9 cellular contexts compared by ENCODE assay signal in the genomic region with DNA sequence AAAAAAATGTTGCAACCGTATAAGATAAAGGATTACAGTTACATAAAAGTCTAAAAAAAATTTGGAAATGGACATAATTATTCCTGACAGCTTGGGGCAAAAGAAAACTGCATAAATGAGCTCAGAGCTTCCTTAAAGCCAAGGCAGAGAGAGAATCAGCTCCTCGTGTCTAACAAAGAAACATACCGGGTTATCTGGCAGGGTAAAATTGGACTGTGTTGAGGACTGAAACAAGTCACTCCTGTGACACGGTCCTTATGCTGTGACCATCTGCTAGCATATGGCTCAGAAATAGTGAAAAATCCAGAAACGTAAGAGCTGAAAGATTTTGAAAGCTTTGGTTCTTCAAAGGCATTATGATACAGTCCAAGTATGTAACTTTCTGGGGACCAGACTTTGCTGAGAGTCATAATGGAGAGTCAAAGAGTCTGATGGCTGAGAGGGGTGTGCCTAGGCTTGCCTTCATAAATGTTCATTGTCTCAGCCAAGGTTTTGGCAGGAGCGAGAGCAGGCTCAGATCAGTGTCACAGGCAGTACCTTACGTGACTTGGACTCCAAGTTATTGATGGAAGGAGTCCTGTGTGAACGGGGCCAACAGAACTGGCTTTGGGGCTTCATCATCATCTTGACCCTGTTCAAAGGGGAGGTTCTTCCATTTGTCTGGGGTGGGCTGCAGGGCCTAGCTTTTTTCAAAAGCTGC. TPM values are rescaled to one million over a fixed set of nuclear protein-coding genes. Genes with fewer than 3 reads are reported as not detected.
A peak's percentile ranks its signal among the peaks of the same experiment; 100 is the strongest.
DNase-seq lines count a peak whose midpoint lies in the region; ATAC-seq and TF ChIP-seq lines count a peak whose summit lies in the region.
"Had no signal": no experiment of that assay in that cellular context is flagged by ENCODE, and none has a peak within 500 bp of the region (broad histone marks: within the 10 kb centered on the region; RNA-seq: fewer than 3 reads in every experiment).

No MANE protein-coding gene starts in this region.

- no peak overlapping the region for H3K4me3 Mint-ChIP-seq in central memory CD8-positive, alpha-beta T cell
- no peak overlapping the region for H3K4me3 Mint-ChIP-seq in neural crest cell

- peaks cover 19% of the 10 kb centered on the region for H3K4me1 Mint-ChIP-seq in central memory CD8-positive, alpha-beta T cell
- H3K4me1 Mint-ChIP-seq in neural crest cell = peaks cover 7% of the 10 kb centered on the region

- H3K27me3 Mint-ChIP-seq in central memory CD8-positive, alpha-beta T cell = no peaks in the 10 kb centered on the region
- no peaks in the 10 kb centered on the region for H3K27me3 Mint-ChIP-seq in neural crest cell (ENCODE audit: low read depth)

- no peak for TF ChIP-seq CTCF in neural crest cell (conservative IDR thresholded peaks at IDR 0.05)

- H3K36me3 Mint-ChIP-seq in central memory CD8-positive, alpha-beta T cell (ENCODE audit: insufficient read depth) = peaks cover 21% of the 10 kb centered on the region
- peaks cover 33% of the 10 kb centered on the region for H3K36me3 Mint-ChIP-seq in neural crest cell (ENCODE audit: low read depth)

- no peak for ATAC-seq in central memory CD8-positive, alpha-beta T cell (replicated peaks; ENCODE audit: extremely low read depth, poor library complexity, severe bottlenecking)
- ATAC-seq in GM21381 (IDR thresholded peaks at IDR 0.05; ENCODE audit: unreplicated experiment) = no peak

- peak overlapping the region; percentile 26 for H3K27ac Mint-ChIP-seq in central memory CD8-positive, alpha-beta T cell (ENCODE audit: low read depth)
- peak overlapping the region; percentile 94 for H3K27ac Mint-ChIP-seq in neural crest cell (ENCODE audit: unreplicated experiment)

- H3K9me3 Mint-ChIP-seq in central memory CD8-positive, alpha-beta T cell = no peaks in the 10 kb centered on the region
- H3K9me3 Mint-ChIP-seq in neural crest cell = no peaks in the 10 kb centered on the region

- DNase-seq in DMS 273 treated with DMSO at 0.1 percent for 48 hours (lab: John Stamatoyannopoulos, UW) (peak; percentile 54), NCI-H2196 (lab: John Stamatoyannopoulos, UW; ENCODE audit: unreplicated experiment) (peak; percentile 56), neural crest cell (ENCODE audit: low read depth, low spot score) (no peak), cortex of kidney (lab: John Stamatoyannopoulos, UW) (no peak), ureter (ENCODE audit: low spot score) (no peak), T1000 (lab: John Stamatoyannopoulos, UW) (no peak)
- no peak for DNase-seq in central memory CD8-positive, alpha-beta T cell (ENCODE audit: low spot score in 2 of 2)

RNA-seq across cellular contexts. Expression of gene MAP6D1, which starts 12.5 kb away (rescaled TPM):
- 4.7 and 4.9 TPM in 2 replicates for total RNA-seq in neural crest cell
- 2.1 TPM for total RNA-seq in ureter
- total RNA-seq: vagina had no signal

Comparison
In these comparisons a context has a peak if more than half of its experiments do, and no peak if none do; other contexts are left out.
1. DNase-seq: peak in DMS 273 treated with DMSO at 0.1 percent for 48 hours (single experiment) and NCI-H2196 (single experiment); none in central memory CD8-positive, alpha-beta T cell (0 of 2), neural crest cell (single experiment), cortex of kidney (single experiment), ureter (single experiment) and T1000 (single experiment).